Comparison of ENCODE assay signal across 8 cellular contexts in the genomic region with DNA sequence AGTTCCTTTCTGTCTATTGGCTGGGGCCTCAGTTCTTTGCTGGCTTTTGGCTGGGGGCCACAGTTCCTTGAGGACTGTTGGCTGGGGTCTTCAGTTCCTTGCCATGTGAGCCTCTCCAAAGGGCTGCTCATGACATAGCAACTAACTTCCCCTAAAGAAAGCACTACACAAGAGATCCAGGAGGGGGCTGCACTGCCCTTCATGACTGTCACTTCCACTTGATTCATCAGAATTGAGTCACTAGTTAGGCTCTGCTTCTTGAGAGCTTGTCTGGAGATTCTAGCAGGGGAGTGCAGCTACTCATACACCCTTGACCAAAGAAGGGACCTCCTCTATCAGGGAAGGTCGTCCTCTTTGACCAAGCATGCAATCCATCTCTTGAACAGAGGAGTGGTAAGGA. TPM values are rescaled to one million over a fixed set of nuclear protein-coding genes. Genes with fewer than 3 reads are reported as not detected.
DNase-seq lines count a peak whose midpoint lies in the region; ATAC-seq, FAIRE-seq and TF ChIP-seq lines count a peak whose summit lies in the region.

No MANE protein-coding gene starts in this region.

- H3K9ac ChIP-seq in OCI-LY3 (ENCODE audit: low read length), result no peak overlapping the region

- TF ChIP-seq POLR2A in spleen (IDR thresholded peaks at IDR 0.05), result no peak

- H3K9me3 ChIP-seq in A673 (ENCODE audit: low read depth, low read length, poor library complexity, severe bottlenecking) (no peaks in the 10 kb centered on the region), OCI-LY3 (ENCODE audit: insufficient read depth, low read length) (no peaks in the 10 kb centered on the region), pancreas (no peaks in the 10 kb centered on the region), spleen (peaks cover 0 to 11% (median 5%) of the 10 kb centered on the region in 8 donors)

- H3K4me3 ChIP-seq in A673 (ENCODE audit: low read depth, low read length, poor library complexity, severe bottlenecking) (no peak overlapping the region), GM12875 (ENCODE audit: low read depth, low read length) (no peak overlapping the region), OCI-LY3 (ENCODE audit: low read length) (no peak overlapping the region), pancreas (no peak overlapping the region), spleen (no peak overlapping the region)

- BruUV-seq in A673 (replicated peaks; lab: Mats Ljungman, UMichigan), result no TSS peak

- H3K4me1 ChIP-seq in A673 (ENCODE audit: insufficient read depth, low read length, poor library complexity, severe bottlenecking), result no peaks in the 10 kb centered on the region
- no peaks in the 10 kb centered on the region for H3K4me1 ChIP-seq in OCI-LY3 (ENCODE audit: low read length)
- no peaks in the 10 kb centered on the region for H3K4me1 ChIP-seq in pancreas
- no peaks in the 10 kb centered on the region for H3K4me1 ChIP-seq in spleen

- intact Hi-C loops in A673 (cut with micrococcal nuclease; ENCODE audit: unreplicated experiment), result loop anchor here (5.0 to 10.0 kb wide), 2 partner anchors 394 to 451 kb away; no protein-coding TSS in a partner anchor
- intact Hi-C loops in pancreas (cut with DNase I), result no loop called here
- intact Hi-C loops in spleen (cut with DNase I; ENCODE audit: low total_unique reads), result no loop called here

- H3K4me2 ChIP-seq in OCI-LY3 (ENCODE audit: low read length), result no peak overlapping the region

- H3K27me3 ChIP-seq in A673 (replicated peaks; ENCODE audit: insufficient read depth, low read depth, low read length, poor library complexity), result peaks cover 22% of the 10 kb centered on the region
- no peaks in the 10 kb centered on the region for H3K27me3 ChIP-seq in OCI-LY3 (ENCODE audit: low read depth, low read length)
- peaks cover 0 to 3% (median 0%) of the 10 kb centered on the region in 4 donors for H3K27me3 ChIP-seq in pancreas
- peaks cover 0 to 11% (median 0%) of the 10 kb centered on the region in 7 donors for H3K27me3 ChIP-seq in spleen (replicated peaks in 1 of 7)

- DNase-seq in A673 (ENCODE audit: low spot score) (peak; percentile 64), pancreas (peak in 2 of 6 donors; percentile 17 to 24), SK-N-DZ (ENCODE audit: low spot score) (no peak), NCI-H187 treated with DMSO at 0.1 percent for 48 hours (lab: John Stamatoyannopoulos, UW) (no peak), spleen (no peak)
- DNase-seq in central memory CD8-positive, alpha-beta T cell (ENCODE audit: low spot score in 2 of 2), result no peak

- no peak overlapping the region for H2AFZ ChIP-seq in OCI-LY3 (ENCODE audit: low read depth, low read length)

- no peak overlapping the region for H3K27ac ChIP-seq in A673 (ENCODE audit: low read depth, low read length, poor library complexity, severe bottlenecking)
- no peak overlapping the region for H3K27ac ChIP-seq in OCI-LY3 (ENCODE audit: low read length)
- H3K27ac ChIP-seq in pancreas, result no peak overlapping the region
- H3K27ac ChIP-seq in spleen, result no peak overlapping the region

- no peaks in the 10 kb centered on the region for H3K36me3 Mint-ChIP-seq in central memory CD8-positive, alpha-beta T cell (ENCODE audit: insufficient read depth)

- no peak overlapping the region for H3K27ac Mint-ChIP-seq in central memory CD8-positive, alpha-beta T cell (ENCODE audit: low read depth)

- CTCF ChIA-PET in A673 (lab: Charles Lee), result interaction anchor here (0.6 kb wide), 1 partner anchor 396 kb away, joined by 4 read pairs; no protein-coding TSS in a partner anchor

- POLR2A ChIA-PET in A673 (lab: Charles Lee; ENCODE audit: low non-redundant PET), result no interaction called here

- H3K36me3 ChIP-seq in A673 (ENCODE audit: insufficient read depth, low read length, poor library complexity, severe bottlenecking) (no peaks in the 10 kb centered on the region), OCI-LY3 (replicated peaks; ENCODE audit: low read depth, low read length) (no peaks in the 10 kb centered on the region), pancreas (no peaks in the 10 kb centered on the region), spleen (no peaks in the 10 kb centered on the region)

- no peaks in the 10 kb centered on the region for H3K9me3 Mint-ChIP-seq in central memory CD8-positive, alpha-beta T cell

- no peaks in the 10 kb centered on the region for H3K79me2 ChIP-seq in OCI-LY3 (ENCODE audit: low read length)

- no peak overlapping the region for H3K4me3 Mint-ChIP-seq in central memory CD8-positive, alpha-beta T cell

- H4K20me1 ChIP-seq in OCI-LY3 (ENCODE audit: insufficient read depth, low read length), result no peaks in the 10 kb centered on the region

- no peak for FAIRE-seq in pancreas (lab: Jason Lieb, UNC)

- 11 to 15% methylated on average over 1 of the region's 1 CpG for WGBS in pancreas, 2 donors
- 20 to 30% (median 24%) methylated on average over 1 of the region's 1 CpG for WGBS in spleen, 5 donors

- ATAC-seq in central memory CD8-positive, alpha-beta T cell (replicated peaks; ENCODE audit: extremely low read depth, poor library complexity, severe bottlenecking), result peak; percentile 32
- peak in 3 of 4 donors; percentile 36 to 82 (median 74) for ATAC-seq in pancreas

- no peaks in the 10 kb centered on the region for H3K4me1 Mint-ChIP-seq in central memory CD8-positive, alpha-beta T cell

- TF ChIP-seq CTCF in A673 (conservative IDR thresholded peaks at IDR 0.05; ENCODE audit: low read depth, low read length) (peak; percentile 49), GM12875 (IDR thresholded peaks at IDR 0.05; ENCODE audit: borderline replicate concordance, insufficient read depth, low read depth, low read length) (0 out of 2 replicates have a peak, but pooled peaks have one; percentile 8), OCI-LY3 (IDR thresholded peaks at IDR 0.05; ENCODE audit: low read depth, low read length) (peak; percentile 52), pancreas (IDR thresholded peaks at IDR 0.05) (peak in 1 of 4 donors; percentile 23), spleen (IDR thresholded peaks at IDR 0.05 in 8 of 11, conservative IDR thresholded peaks at IDR 0.05 in 3 of 11) (peak in 3 of 11 experiments; percentile 7 to 33 (median 26))

- H3K27me3 Mint-ChIP-seq in central memory CD8-positive, alpha-beta T cell, result peaks cover 78% of the 10 kb centered on the region

RNA-seq across cellular contexts. Expression of a gene that starts 38.0 kb away (rescaled TPM):
- total RNA-seq in A673 (2021), result 0.09 TPM in 1 of 2 replicates, not detected in the other
- 1 to 10 TPM in 1 of 6 donors, under 1 TPM in 5; 0.05 to 3.9 (median 0.19) TPM for total RNA-seq in pancreas
- under 1 TPM; 0.14 to 0.15 TPM for polyA plus RNA-seq in pancreas
- not detected in 2 replicates for polyA plus RNA-seq in SK-N-DZ (2014; cell fraction: cytosol; rRNA removed)
- polyA plus RNA-seq in SK-N-DZ (2014; cell fraction: nucleus; rRNA removed), result not detected in 2 replicates
- total RNA-seq in spleen, result under 1 TPM in 4 of 7 donors, not detected in 3; 0.16 to 0.34 (median 0.19) TPM
- under 1 TPM; 0.07 to 0.14 (median 0.10) TPM for polyA plus RNA-seq in spleen
